In genomic region chr5:56054651-56055050, GRCh38 we compare ENCODE assay signal across 17 cellular contexts. TPM values are rescaled to one million over a fixed set of nuclear protein-coding genes. Genes with fewer than 3 reads are reported as not detected.
A peak's percentile ranks its signal among the peaks of the same experiment; 100 is the strongest.
DNase-seq lines count a peak whose midpoint lies in the region; ATAC-seq and TF ChIP-seq lines count a peak whose summit lies in the region.
"Had no signal": no experiment of that assay in that cellular context is flagged by ENCODE, and none has a peak within 500 bp of the region (broad histone marks: within the 10 kb centered on the region; RNA-seq: fewer than 3 reads in every experiment).

No MANE protein-coding gene starts in this region.

- no peak overlapping the region for H3K9ac ChIP-seq in KMS-11

- no peak for TF ChIP-seq CTCF in AG10803 (conservative IDR thresholded peaks at IDR 0.05; ENCODE audit: low read length)
- TF ChIP-seq CTCF in KMS-11 (conservative IDR thresholded peaks at IDR 0.05; ENCODE audit: low read depth, low read length), result no peak
- TF ChIP-seq CTCF in fibroblast of mammary gland (conservative IDR thresholded peaks at IDR 0.05; ENCODE audit: control insufficient read depth, insufficient read depth, low read depth, low read length), result no peak
- no peak for TF ChIP-seq CTCF in omental fat pad (IDR thresholded peaks at IDR 0.05)
- no peak for TF ChIP-seq CTCF in GM10248 (IDR thresholded peaks at IDR 0.05; ENCODE audit: control extremely low read depth, extremely low read depth, low read depth, missing control alignments)

- H3K9me3 Mint-ChIP-seq in naive thymus-derived CD4-positive, alpha-beta T cell, result peaks cover 0 to 11% (median 5%) of the 10 kb centered on the region in 11 donors

- H3K36me3 Mint-ChIP-seq in naive thymus-derived CD4-positive, alpha-beta T cell, result peaks cover 0 to 26% (median 5%) of the 10 kb centered on the region in 5 donors

- H3K4me3 ChIP-seq in AG10803 (ENCODE audit: low read length) (no peak overlapping the region), KMS-11 (IDR thresholded peaks at IDR 0.05; ENCODE audit: insufficient read depth, low read depth, low read length) (no peak overlapping the region), fibroblast of mammary gland (ENCODE audit: control insufficient read depth, low read depth, low read length) (no peak overlapping the region)
- H3K4me3 ChIP-seq in naive thymus-derived CD4-positive, alpha-beta T cell (ENCODE audit: low read length), result no peak overlapping the region
- H3K4me3 ChIP-seq: MG63 had no signal

- peaks cover 44 to 95% (median 74%) of the 10 kb centered on the region in 7 donors for H3K4me1 Mint-ChIP-seq in naive thymus-derived CD4-positive, alpha-beta T cell

- no peak overlapping the region for H2AFZ ChIP-seq in KMS-11 (ENCODE audit: low read depth)

- peaks cover 0 to 2% (median 0%) of the 10 kb centered on the region in 5 donors for H3K27me3 Mint-ChIP-seq in naive thymus-derived CD4-positive, alpha-beta T cell

- CTCF ChIA-PET in naive thymus-derived CD4-positive, alpha-beta T cell (lab: Charles Lee), result no interaction called here
- CTCF ChIA-PET in GM10248 (lab: Yijun Ruan, JAX), result no interaction called here

- peaks cover 88% of the 10 kb centered on the region for H3K4me1 ChIP-seq in KMS-11 (ENCODE audit: low read depth, poor library complexity, severe bottlenecking)
- H3K4me1 ChIP-seq in naive thymus-derived CD4-positive, alpha-beta T cell (ENCODE audit: control insufficient read depth in 2 of 2, insufficient read depth in 2 of 2, low read length in 2 of 2), result peaks cover 16 to 87% of the 10 kb centered on the region in 2 donors

- DNase-seq in AG10803 (ENCODE audit: low read depth) (peak; percentile 66), fibroblast of mammary gland (ENCODE audit: low read depth) (peak; percentile 81), omental fat pad (ENCODE audit: low spot score) (no peak), GM10248 (ENCODE audit: extremely low spot score) (no peak), pons (ENCODE audit: low spot score) (no peak)
- peak in 1 of 9 donors; percentile 10 for DNase-seq in naive thymus-derived CD4-positive, alpha-beta T cell
- no peak for DNase-seq in effector CD4-positive, alpha-beta T cell
- DNase-seq: DMS79 treated with DMSO at 0.1 percent for 48 hours, GF-D8, GOT3, MG63, NCI-H1105, NCI-H187, NCI-H446 treated with DMSO at 0.1 percent for 48 hours, NCI-H774 had no signal

- peak overlapping the region; percentile 29; the same call in 1 of the 2 replicates for H3K4me2 ChIP-seq in KMS-11

- no peaks in the 10 kb centered on the region for H3K36me3 ChIP-seq in KMS-11 (ENCODE audit: insufficient read depth)
- H3K36me3 ChIP-seq in naive thymus-derived CD4-positive, alpha-beta T cell (ENCODE audit: control insufficient read depth in 2 of 3, insufficient read depth in 3 of 3, low read length in 3 of 3), result no peaks in the 10 kb centered on the region
- H3K36me3 ChIP-seq: MG63 had no signal

- H3K9me3 ChIP-seq in naive thymus-derived CD4-positive, alpha-beta T cell (ENCODE audit: control insufficient read depth in 2 of 3, low read length in 3 of 3), result no peaks in the 10 kb centered on the region

- no peaks in the 10 kb centered on the region for H4K20me1 ChIP-seq in KMS-11 (ENCODE audit: insufficient read depth)

- no peaks in the 10 kb centered on the region for H3K27me3 ChIP-seq in KMS-11 (ENCODE audit: insufficient read depth, low read depth)
- H3K27me3 ChIP-seq in naive thymus-derived CD4-positive, alpha-beta T cell (ENCODE audit: control insufficient read depth in 2 of 2, insufficient read depth in 2 of 2, low read length in 2 of 2), result no peaks in the 10 kb centered on the region
- H3K27me3 ChIP-seq: MG63 had no signal

- intact Hi-C loops in naive thymus-derived CD4-positive, alpha-beta T cell (cut with micrococcal nuclease), result loop anchor here (5.0 kb wide), 2 partner anchors 38 to 148 kb away; no protein-coding TSS in a partner anchor

- POLR2A ChIA-PET in naive thymus-derived CD4-positive, alpha-beta T cell (lab: Charles Lee), result interaction anchor here (0.6 to 6.0 kb wide), 7 partner anchors 10 to 94 kb away, joined by 3 to 97 read pairs (median 3); partner anchors contain the start of gene IL6ST
- POLR2A ChIA-PET in GM10248 (lab: Yijun Ruan, JAX), result no interaction called here

- no peak for ATAC-seq in naive thymus-derived CD4-positive, alpha-beta T cell
- ATAC-seq in omental fat pad (ENCODE audit: low FRiP score), result no peak

- peak overlapping the region in 8 of 9 donors; percentile 6 to 99 (median 88) for H3K27ac Mint-ChIP-seq in naive thymus-derived CD4-positive, alpha-beta T cell

- H3K27ac ChIP-seq in KMS-11, result no peak overlapping the region
- H3K27ac ChIP-seq in naive thymus-derived CD4-positive, alpha-beta T cell (ENCODE audit: low read depth, low read length), result peak overlapping the region; percentile 60

- no peaks in the 10 kb centered on the region; the same call in 1 of the 2 replicates for H3K79me2 ChIP-seq in KMS-11 (ENCODE audit: insufficient read depth, low read depth)

- H3K4me3 Mint-ChIP-seq in naive thymus-derived CD4-positive, alpha-beta T cell, result peak overlapping the region in 3 of 10 donors; percentile 34 to 83 (median 82)
- H3K4me3 Mint-ChIP-seq: CD14-positive monocyte had no signal

RNA-seq across cellular contexts. Expression of gene IL6ST, which starts 59.9 kb away (rescaled TPM):
- 100 to 1,000 TPM; 101 to 372 (median 346) TPM for total RNA-seq in naive thymus-derived CD4-positive, alpha-beta T cell
- polyA plus RNA-seq in naive thymus-derived CD4-positive, alpha-beta T cell, result 100 to 1,000 TPM; 130 to 148 TPM
- total RNA-seq in omental fat pad, result 100 to 1,000 TPM; 555 to 806 (median 682) TPM

Comparison
In these comparisons a context has a peak if more than half of its experiments do, and no peak if none do; other contexts are left out.
1. DNase-seq: peak in AG10803 (single experiment) and fibroblast of mammary gland (single experiment); none in omental fat pad (single experiment), GM10248 (single experiment), effector CD4-positive, alpha-beta T cell (single experiment) and pons (single experiment).